24 cellular contexts compared by ENCODE assay signal in genomic region chr1:151288502-151288901, GRCh38. TPM values are rescaled to one million over a fixed set of nuclear protein-coding genes. Genes with fewer than 3 reads are reported as not detected.
A peak's percentile ranks its signal among the peaks of the same experiment; 100 is the strongest.
DNase-seq lines count a peak whose midpoint lies in the region; ATAC-seq, FAIRE-seq and TF ChIP-seq lines count a peak whose summit lies in the region.
"Had no signal": no experiment of that assay in that cellular context is flagged by ENCODE, and none has a peak within 500 bp of the region (broad histone marks: within the 10 kb centered on the region; RNA-seq: fewer than 3 reads in every experiment).

No MANE protein-coding gene starts in this region.

- H3K27ac Mint-ChIP-seq in activated T-helper 1 cell treated with anti-CD3 and anti-CD28 coated beads, Interleukin-12 subunit alpha, Interleukin-12 subunit beta, Interleukin-2, Interleukin-4 antibody, amounts not matched to agents 30 ng/mL and 10 ng/mL and 1 ng/mL, durations not matched to agents 14 hours and 24 hours and 36 hours, result peak overlapping the region; percentile 53
- peak overlapping the region; percentile 48 to 95 (median 80) for H3K27ac Mint-ChIP-seq in immature natural killer cell
- H3K27ac Mint-ChIP-seq: activated T-helper 2 cell treated with anti-CD3 and anti-CD28 coated beads, Interferon-gamma antibody, Interleukin-2, Interleukin-4, amounts not matched to agents 10 μg/mL and 5 μg/mL and 100 μg/mL, durations not matched to agents 14 hours and 24 hours and 36 hours; progenitor cell of endocrine pancreas; stimulated activated memory B cell treated with anti-CD40 and anti-IgM and Interleukin-4, amounts not matched to agents 10 μg/mL and 1 μg/mL and 100 μg/mL, for 72 hours had no signal

- H3K4me3 Mint-ChIP-seq in activated T-helper 1 cell treated with anti-CD3 and anti-CD28 coated beads, Interleukin-12 subunit alpha, Interleukin-12 subunit beta, Interleukin-2, Interleukin-4 antibody, amounts not matched to agents 30 ng/mL and 10 ng/mL and 1 ng/mL, durations not matched to agents 14 hours and 24 hours and 36 hours, result no peak overlapping the region
- peak overlapping the region; percentile 2 to 50 (median 48) for H3K4me3 Mint-ChIP-seq in immature natural killer cell
- H3K4me3 Mint-ChIP-seq: effector memory CD8-positive, alpha-beta T cell; stimulated activated memory B cell treated with anti-CD40 and anti-IgM and Interleukin-4, amounts not matched to agents 10 μg/mL and 1 μg/mL and 100 μg/mL, for 72 hours had no signal

- peaks cover 51 to 75% (median 68%) of the 10 kb centered on the region in 10 experiments for H3K4me1 ChIP-seq in BLaER1 treated with 17β-estradiol and CSF1 and Interleukin-3, amounts not matched to agents 10 nM and 100 nM

- H3K9me3 Mint-ChIP-seq in activated T-helper 1 cell treated with anti-CD3 and anti-CD28 coated beads, Interleukin-12 subunit alpha, Interleukin-12 subunit beta, Interleukin-2, Interleukin-4 antibody, amounts not matched to agents 30 ng/mL and 10 ng/mL and 1 ng/mL, durations not matched to agents 14 hours and 24 hours and 36 hours, result no peaks in the 10 kb centered on the region
- no peaks in the 10 kb centered on the region for H3K9me3 Mint-ChIP-seq in immature natural killer cell
- H3K9me3 Mint-ChIP-seq: activated T-helper 2 cell treated with anti-CD3 and anti-CD28 coated beads, Interferon-gamma antibody, Interleukin-2, Interleukin-4, amounts not matched to agents 10 μg/mL and 5 μg/mL and 100 μg/mL, durations not matched to agents 14 hours and 24 hours and 36 hours; effector memory CD8-positive, alpha-beta T cell; naive thymus-derived CD4-positive, alpha-beta T cell; stimulated activated memory B cell treated with anti-CD40 and anti-IgM and Interleukin-4, amounts not matched to agents 10 μg/mL and 1 μg/mL and 100 μg/mL, for 72 hours had no signal

- no peaks in the 10 kb centered on the region for H3K9me3 ChIP-seq in BLaER1 treated with 17β-estradiol and CSF1 and Interleukin-3, amounts not matched to agents 10 nM and 100 nM (replicated peaks in 1 of 11)
- H3K9me3 ChIP-seq: esophagus squamous epithelium, SK-N-SH had no signal

- H3K36me3 ChIP-seq in BLaER1 treated with 17β-estradiol and CSF1 and Interleukin-3, amounts not matched to agents 10 nM and 100 nM, result peaks cover 76 to 92% (median 85%) of the 10 kb centered on the region in 11 experiments

- intact Hi-C loops in activated T-helper 1 cell treated with anti-CD3 and anti-CD28 coated beads, Interleukin-12 subunit alpha, Interleukin-12 subunit beta, Interleukin-2, Interleukin-4 antibody, amounts not matched to agents 30 ng/mL and 10 ng/mL and 1 ng/mL, durations not matched to agents 14 hours and 24 hours and 36 hours (cut with micrococcal nuclease), result no loop called here

- peak overlapping the region in 9 of 11 experiments; percentile 19 to 75 (median 61); a peak in 15 of 22 replicates for H3K4me2 ChIP-seq in BLaER1 treated with 17β-estradiol and CSF1 and Interleukin-3, amounts not matched to agents 10 nM and 100 nM
- H3K4me2 ChIP-seq: SK-N-SH had no signal

- peak overlapping the region in 3 of 11 experiments; percentile 6 to 60 (median 55); a peak in 2 of 22 replicates for H3K9ac ChIP-seq in BLaER1 treated with 17β-estradiol and CSF1 and Interleukin-3, amounts not matched to agents 10 nM and 100 nM
- H3K9ac ChIP-seq: SK-N-SH had no signal

- no peaks in the 10 kb centered on the region for H3K27me3 ChIP-seq in BLaER1 treated with 17β-estradiol and CSF1 and Interleukin-3, amounts not matched to agents 10 nM and 100 nM
- H3K27me3 ChIP-seq: esophagus squamous epithelium had no signal

- peak; percentile 50; the same call in 1 of the 2 replicates for TF ChIP-seq POLR2A in GM12891 (IDR thresholded peaks at IDR 0.05; ENCODE audit: low read depth, low read length)

- no peak for FAIRE-seq in GM12891 (lab: Jason Lieb, UNC)

- peaks cover 15% of the 10 kb centered on the region for H3K4me1 Mint-ChIP-seq in activated T-helper 1 cell treated with anti-CD3 and anti-CD28 coated beads, Interleukin-12 subunit alpha, Interleukin-12 subunit beta, Interleukin-2, Interleukin-4 antibody, amounts not matched to agents 30 ng/mL and 10 ng/mL and 1 ng/mL, durations not matched to agents 14 hours and 24 hours and 36 hours (ENCODE audit: low read depth)
- peaks cover 76 to 77% of the 10 kb centered on the region in 2 donors for H3K4me1 Mint-ChIP-seq in immature natural killer cell

- H3K4me3 ChIP-seq in BLaER1 treated with 17β-estradiol and CSF1 and Interleukin-3, amounts not matched to agents 10 nM and 100 nM, result no peak overlapping the region
- H3K4me3 ChIP-seq: esophagus squamous epithelium had no signal

- no peaks in the 10 kb centered on the region for H3K27me3 Mint-ChIP-seq in activated T-helper 1 cell treated with anti-CD3 and anti-CD28 coated beads, Interleukin-12 subunit alpha, Interleukin-12 subunit beta, Interleukin-2, Interleukin-4 antibody, amounts not matched to agents 30 ng/mL and 10 ng/mL and 1 ng/mL, durations not matched to agents 14 hours and 24 hours and 36 hours (ENCODE audit: insufficient read depth)
- H3K27me3 Mint-ChIP-seq in immature natural killer cell (ENCODE audit: low read depth in 3 of 3), result peaks cover 8 to 25% (median 21%) of the 10 kb centered on the region in 3 donors
- H3K27me3 Mint-ChIP-seq: effector memory CD8-positive, alpha-beta T cell; naive thymus-derived CD4-positive, alpha-beta T cell; progenitor cell of endocrine pancreas; stimulated activated memory B cell treated with anti-CD40 and anti-IgM and Interleukin-4, amounts not matched to agents 10 μg/mL and 1 μg/mL and 100 μg/mL, for 72 hours had no signal

- no peak for ATAC-seq in HG03565 (IDR thresholded peaks at IDR 0.05; ENCODE audit: unreplicated experiment)
- ATAC-seq: activated CD4-positive, CD25-positive, alpha-beta regulatory T cell treated with anti-CD3 and anti-CD28 coated beads, Interleukin-2, amount 50 U/mL, for 24 hours; effector memory CD8-positive, alpha-beta T cell; left cardiac atrium; naive thymus-derived CD4-positive, alpha-beta T cell; stimulated activated memory B cell treated with anti-CD40 and anti-IgM and Interleukin-4, amounts not matched to agents 10 μg/mL and 1 μg/mL and 100 μg/mL, for 72 hours had no signal

- DNase-seq in GM12891 (ENCODE audit: insufficient read length, low spot score), result no peak
- DNase-seq in activated T-helper 1 cell treated with anti-CD3 and anti-CD28 coated beads, Interleukin-12 subunit alpha, Interleukin-12 subunit beta, Interleukin-2, Interleukin-4 antibody, amounts not matched to agents 30 ng/mL and 10 ng/mL and 1 ng/mL, durations not matched to agents 14 hours and 24 hours and 36 hours (ENCODE audit: low spot score), result no peak
- no peak for DNase-seq in immature natural killer cell
- no peak for DNase-seq in NCI-H748 (lab: John Stamatoyannopoulos, UW; ENCODE audit: unreplicated experiment)
- no peak for DNase-seq in kidney tubule cell (ENCODE audit: low spot score)
- DNase-seq: anterior cingulate cortex; DND-41; effector memory CD8-positive, alpha-beta T cell; esophagus squamous epithelium; HCEC 1CT; left cardiac atrium; mesendoderm; naive thymus-derived CD4-positive, alpha-beta T cell; NCI-H1436; NCI-H524; RPMI8226; SK-N-SH; T-helper 9 cell had no signal

- H3K36me3 Mint-ChIP-seq in activated T-helper 1 cell treated with anti-CD3 and anti-CD28 coated beads, Interleukin-12 subunit alpha, Interleukin-12 subunit beta, Interleukin-2, Interleukin-4 antibody, amounts not matched to agents 30 ng/mL and 10 ng/mL and 1 ng/mL, durations not matched to agents 14 hours and 24 hours and 36 hours (ENCODE audit: low read depth), result peaks cover 42% of the 10 kb centered on the region
- H3K36me3 Mint-ChIP-seq in immature natural killer cell, result peaks cover 9 to 14% (median 9%) of the 10 kb centered on the region in 3 donors

- H4K20me1 ChIP-seq in BLaER1 treated with 17β-estradiol and CSF1 and Interleukin-3, amounts not matched to agents 10 nM and 100 nM, result peaks cover 63 to 97% (median 83%) of the 10 kb centered on the region in 11 experiments

- peak overlapping the region in 2 of 11 experiments; percentile 34 to 56; a peak in 2 of 22 replicates for H3K27ac ChIP-seq in BLaER1 treated with 17β-estradiol and CSF1 and Interleukin-3, amounts not matched to agents 10 nM and 100 nM
- H3K27ac ChIP-seq: esophagus squamous epithelium had no signal

TF ChIP-seq in GM12891, 5 proteins besides CTCF, POLR2A, EP300 and RAD21:
- TF ChIP-seq POLR2AphosphoS5 (IDR thresholded peaks at IDR 0.05; ENCODE audit: low read depth, low read length) (no peak), SPI1 (IDR thresholded peaks at IDR 0.05; ENCODE audit: low read depth, low read length) (no peak), POU2F2 (IDR thresholded peaks at IDR 0.05; ENCODE audit: low read depth, low read length) (no peak), PAX5 (IDR thresholded peaks at IDR 0.05; ENCODE audit: insufficient read depth, low read length, severe bottlenecking) (no peak), TAF1 (IDR thresholded peaks at IDR 0.05; ENCODE audit: low read depth, low read length) (no peak)

RNA-seq across cellular contexts. Expression of gene ZNF687, which starts 6.4 kb away (rescaled TPM):
- 16.8 TPM for polyA plus RNA-seq in GM12891 (2012; ENCODE audit: low read depth, missing spikeins)
- 26.9 and 27.3 TPM in 2 replicates for total RNA-seq in activated T-helper 1 cell treated with anti-CD3 and anti-CD28 coated beads, Interleukin-12 subunit alpha, Interleukin-12 subunit beta, Interleukin-2, Interleukin-4 antibody, amounts not matched to agents 30 ng/mL and 10 ng/mL and 1 ng/mL, durations not matched to agents 14 hours and 24 hours and 36 hours
- 1 to 10 TPM in 2 of 3 donors, under 1 TPM in 1; 0.11 to 1.8 (median 1.5) TPM for polyA plus RNA-seq in immature natural killer cell

RNA-seq across cellular contexts. Expression of gene PSMD4, which starts 34.0 kb away (rescaled TPM):
- 191 TPM for polyA plus RNA-seq in GM12891 (2012; ENCODE audit: low read depth, missing spikeins)
- 276 and 285 TPM in 2 replicates for total RNA-seq in activated T-helper 1 cell treated with anti-CD3 and anti-CD28 coated beads, Interleukin-12 subunit alpha, Interleukin-12 subunit beta, Interleukin-2, Interleukin-4 antibody, amounts not matched to agents 30 ng/mL and 10 ng/mL and 1 ng/mL, durations not matched to agents 14 hours and 24 hours and 36 hours
- 100 to 1,000 TPM; 246 to 364 (median 282) TPM for polyA plus RNA-seq in immature natural killer cell

RNA-seq across cellular contexts. Expression of gene PI4KB, which starts 38.7 kb away (rescaled TPM):
- 34.5 TPM for polyA plus RNA-seq in GM12891 (2012; ENCODE audit: low read depth, missing spikeins)
- 52.4 and 54.7 TPM in 2 replicates for total RNA-seq in activated T-helper 1 cell treated with anti-CD3 and anti-CD28 coated beads, Interleukin-12 subunit alpha, Interleukin-12 subunit beta, Interleukin-2, Interleukin-4 antibody, amounts not matched to agents 30 ng/mL and 10 ng/mL and 1 ng/mL, durations not matched to agents 14 hours and 24 hours and 36 hours
- 10 to 100 TPM; 35.1 to 65.7 (median 57.9) TPM for polyA plus RNA-seq in immature natural killer cell

RNA-seq across cellular contexts. Expression of gene RFX5, which starts 58.5 kb away (rescaled TPM):
- 107 TPM for polyA plus RNA-seq in GM12891 (2012; ENCODE audit: low read depth, missing spikeins)
- 78.1 and 83.4 TPM in 2 replicates for total RNA-seq in activated T-helper 1 cell treated with anti-CD3 and anti-CD28 coated beads, Interleukin-12 subunit alpha, Interleukin-12 subunit beta, Interleukin-2, Interleukin-4 antibody, amounts not matched to agents 30 ng/mL and 10 ng/mL and 1 ng/mL, durations not matched to agents 14 hours and 24 hours and 36 hours
- 10 to 100 TPM; 30.0 to 37.8 (median 37.1) TPM for polyA plus RNA-seq in immature natural killer cell
